29 cellular contexts compared by ENCODE assay signal in genomic region chr11:104830508-104830907, GRCh38.
"Had no signal": no experiment of that assay in that cellular context is flagged by ENCODE, and none has a peak within 500 bp of the region (broad histone marks: within the 10 kb centered on the region; RNA-seq: fewer than 3 reads in every experiment).

No MANE protein-coding gene starts in this region.

- H3K9me3 Mint-ChIP-seq: effector memory CD8-positive, alpha-beta T cell; natural killer cell treated with Interleukin-12 subunit alpha and Interleukin-12 subunit beta and Interleukin-15 and Interleukin-18, amount 100 ng/mL, for 72 hours; neural crest cell; type B pancreatic cell had no signal

- H3K4me2 ChIP-seq: hepatocyte, smooth muscle cell had no signal

- H3K4me3 ChIP-seq: esophagus squamous epithelium, gastroesophageal sphincter, heart left ventricle, hepatocyte, lung, mucosa of descending colon, right lobe of liver, smooth muscle cell, stomach, thyroid gland had no signal

- ATAC-seq: effector memory CD8-positive, alpha-beta T cell; gastroesophageal sphincter; left lobe of liver; natural killer cell treated with Interleukin-12 subunit alpha and Interleukin-12 subunit beta and Interleukin-15 and Interleukin-18, amount 100 ng/mL, for 72 hours; right lobe of liver had no signal

- H3K4me1 Mint-ChIP-seq: neural crest cell had no signal

- H3K36me3 ChIP-seq: esophagus squamous epithelium, gastroesophageal sphincter, heart left ventricle, neutrophil, right lobe of liver, stomach, thyroid gland had no signal

- H3K27ac ChIP-seq: esophagus squamous epithelium, gastroesophageal sphincter, heart left ventricle, hepatocyte, neutrophil, parathyroid adenoma, right lobe of liver, stomach, thyroid gland had no signal

- H3K9me3 ChIP-seq: esophagus squamous epithelium, gastroesophageal sphincter, heart left ventricle, mucosa of descending colon, neutrophil, right lobe of liver, stomach, thyroid gland had no signal

- H3K27ac Mint-ChIP-seq: effector memory CD8-positive, alpha-beta T cell; memory B cell; natural killer cell treated with Interleukin-12 subunit alpha and Interleukin-12 subunit beta and Interleukin-15 and Interleukin-18, amount 100 ng/mL, for 72 hours; progenitor cell of endocrine pancreas; type B pancreatic cell had no signal

- DNase-seq: cortex of kidney; effector memory CD8-positive, alpha-beta T cell; erythroblast; esophagus squamous epithelium; heart left ventricle; kidney; mucosa of descending colon; naive B cell; right lobe of liver; stimulated activated CD4-positive, alpha-beta T cell treated with anti-CD3 and anti-CD28 coated beads, Interleukin-12 subunit alpha, Interleukin-12 subunit beta, amount 100 ng/mL, for 4 hours; stimulated activated CD4-positive, alpha-beta T cell treated with anti-CD3 and anti-CD28 coated beads, Interleukin-1b, Interleukin-23, amount 100 ng/mL, for 48 hours; stimulated activated CD4-positive, alpha-beta T cell treated with anti-CD3 and anti-CD28 coated beads, Interleukin-4, amount 100 ng/mL, for 1 hour; stimulated activated CD8-positive, alpha-beta memory T cell treated with anti-CD3 and anti-CD28 coated beads, Interleukin-4, amount 100 ng/mL, for 48 hours; stimulated activated naive CD4-positive, alpha-beta T cell treated with Interleukin-2 at 50 U/mL for 16 hours; stomach; thyroid gland had no signal

- H3K4me3 Mint-ChIP-seq: effector memory CD8-positive, alpha-beta T cell; memory B cell; mesothelial cell of epicardium; naive B cell; natural killer cell treated with Interleukin-12 subunit alpha and Interleukin-12 subunit beta and Interleukin-15 and Interleukin-18, amount 100 ng/mL, for 72 hours; neural crest cell; type B pancreatic cell had no signal

- H3K79me2 ChIP-seq: hepatocyte, parathyroid adenoma had no signal

- H2AFZ ChIP-seq: hepatocyte, parathyroid adenoma had no signal

- H3K4me1 ChIP-seq: parathyroid adenoma, right lobe of liver, stomach had no signal

- H3K9ac ChIP-seq: parathyroid adenoma had no signal

- H3K27me3 ChIP-seq: esophagus squamous epithelium, gastroesophageal sphincter, heart left ventricle, hepatocyte, neutrophil, right lobe of liver, stomach, thyroid gland had no signal

- H3K27me3 Mint-ChIP-seq: effector memory CD8-positive, alpha-beta T cell; memory B cell; naive B cell; natural killer cell treated with Interleukin-12 subunit alpha and Interleukin-12 subunit beta and Interleukin-15 and Interleukin-18, amount 100 ng/mL, for 72 hours; progenitor cell of endocrine pancreas; type B pancreatic cell had no signal

- H3K36me3 Mint-ChIP-seq: memory B cell; mesothelial cell of epicardium; naive B cell; natural killer cell treated with Interleukin-12 subunit alpha and Interleukin-12 subunit beta and Interleukin-15 and Interleukin-18, amount 100 ng/mL, for 72 hours; type B pancreatic cell had no signal
